13 cellular contexts compared by ENCODE assay signal in the genomic region with DNA sequence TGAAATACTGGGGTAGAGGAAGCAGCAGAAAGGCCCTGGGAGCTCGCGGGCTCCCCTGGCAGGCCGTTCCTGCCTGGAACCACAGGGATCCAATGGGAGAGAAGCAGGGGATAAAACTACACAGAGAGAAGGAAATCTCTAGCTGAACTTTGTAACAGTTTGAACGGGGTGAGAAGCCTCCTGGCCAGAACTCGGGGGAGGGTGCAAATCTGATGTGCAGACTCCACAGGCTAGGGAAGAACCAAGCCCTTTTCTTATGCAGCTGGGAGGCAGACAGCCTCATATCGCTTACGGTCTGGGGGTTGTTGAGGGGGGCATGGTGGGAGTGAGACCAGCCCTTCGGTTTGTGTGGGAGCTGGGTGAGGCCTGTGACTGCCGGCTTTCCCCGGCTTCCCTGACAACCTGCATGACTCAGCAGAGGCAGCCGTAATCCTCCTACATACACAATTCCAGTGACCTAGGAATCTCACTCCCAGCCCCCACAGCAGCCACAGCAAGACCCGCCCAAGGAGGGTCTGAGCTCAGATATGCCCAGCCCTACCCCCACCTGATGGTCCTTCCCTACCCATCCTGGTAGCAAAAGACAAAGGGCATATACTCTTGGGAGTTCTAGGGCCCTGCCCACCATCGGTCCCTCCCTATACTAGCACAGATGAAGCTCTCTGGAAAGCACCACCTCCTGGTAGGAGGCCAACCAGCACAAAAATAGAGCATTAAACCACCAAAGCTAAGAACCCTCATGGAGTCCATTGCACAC.
DNase-seq lines count a peak whose midpoint lies in the region; ATAC-seq and TF ChIP-seq lines count a peak whose summit lies in the region.
"Had no signal": no experiment of that assay in that cellular context is flagged by ENCODE, and none has a peak within 500 bp of the region (broad histone marks: within the 10 kb centered on the region; RNA-seq: fewer than 3 reads in every experiment).

No MANE protein-coding gene starts in this region.

- TF ChIP-seq CTCF in fibroblast of pulmonary artery (IDR thresholded peaks at IDR 0.05; ENCODE audit: low read length, missing control alignments) (peak; percentile 52), nephron (IDR thresholded peaks at IDR 0.05; ENCODE audit: unreplicated experiment in 3 of 3) (no peak)

- H3K27me3 Mint-ChIP-seq in nephron (ENCODE audit: low read depth) = peaks cover 3% of the 10 kb centered on the region

- peaks cover 40% of the 10 kb centered on the region for H3K4me1 Mint-ChIP-seq in nephron

- H3K36me3 Mint-ChIP-seq in nephron (ENCODE audit: low read depth) = peaks cover 14% of the 10 kb centered on the region

- peak overlapping the region; percentile 75 to 96 (median 84) for H3K27ac Mint-ChIP-seq in nephron

- H3K4me3 ChIP-seq in fibroblast of pulmonary artery (replicated peaks; ENCODE audit: low read depth, low read length) = peak overlapping the region; percentile 33
- H3K4me3 ChIP-seq: GM12878 had no signal

- H3K9me3 Mint-ChIP-seq in nephron = peaks cover 19% of the 10 kb centered on the region

- ATAC-seq in HG03135 (IDR thresholded peaks at IDR 0.05; ENCODE audit: unreplicated experiment) (no peak), HG03039 (IDR thresholded peaks at IDR 0.05; ENCODE audit: unreplicated experiment) (no peak)
- ATAC-seq: GM12878 had no signal

- peak; percentile 20 for DNase-seq in NCI-H82 (lab: John Stamatoyannopoulos, UW)
- DNase-seq in NCI-H82 treated with DMSO at 0.1 percent for 48 hours (lab: John Stamatoyannopoulos, UW; ENCODE audit: unreplicated experiment) = no peak
- peak; percentile 93 for DNase-seq in fibroblast of pulmonary artery (ENCODE audit: low read depth)
- no peak for DNase-seq in T-helper 2 cell
- DNase-seq in effector CD4-positive, alpha-beta T cell = no peak
- DNase-seq: activated CD8-positive, alpha-beta memory T cell treated with anti-CD3 and anti-CD28 coated beads, Interleukin-2, amount 50 U/mL, for 4 hours; effector CD8-positive, alpha-beta T cell; H7; SIG-M5 had no signal

- peak overlapping the region; percentile 5 to 34 (median 18) for H3K4me3 Mint-ChIP-seq in nephron

Comparison
In these comparisons a context has a peak if more than half of its experiments do, and no peak if none do; other contexts are left out.
1. DNase-seq: peak in NCI-H82 (single experiment) and fibroblast of pulmonary artery (single experiment); none in NCI-H82 treated with DMSO at 0.1 percent for 48 hours (single experiment), T-helper 2 cell (0 of 5) and effector CD4-positive, alpha-beta T cell (single experiment).